In the genomic region with DNA sequence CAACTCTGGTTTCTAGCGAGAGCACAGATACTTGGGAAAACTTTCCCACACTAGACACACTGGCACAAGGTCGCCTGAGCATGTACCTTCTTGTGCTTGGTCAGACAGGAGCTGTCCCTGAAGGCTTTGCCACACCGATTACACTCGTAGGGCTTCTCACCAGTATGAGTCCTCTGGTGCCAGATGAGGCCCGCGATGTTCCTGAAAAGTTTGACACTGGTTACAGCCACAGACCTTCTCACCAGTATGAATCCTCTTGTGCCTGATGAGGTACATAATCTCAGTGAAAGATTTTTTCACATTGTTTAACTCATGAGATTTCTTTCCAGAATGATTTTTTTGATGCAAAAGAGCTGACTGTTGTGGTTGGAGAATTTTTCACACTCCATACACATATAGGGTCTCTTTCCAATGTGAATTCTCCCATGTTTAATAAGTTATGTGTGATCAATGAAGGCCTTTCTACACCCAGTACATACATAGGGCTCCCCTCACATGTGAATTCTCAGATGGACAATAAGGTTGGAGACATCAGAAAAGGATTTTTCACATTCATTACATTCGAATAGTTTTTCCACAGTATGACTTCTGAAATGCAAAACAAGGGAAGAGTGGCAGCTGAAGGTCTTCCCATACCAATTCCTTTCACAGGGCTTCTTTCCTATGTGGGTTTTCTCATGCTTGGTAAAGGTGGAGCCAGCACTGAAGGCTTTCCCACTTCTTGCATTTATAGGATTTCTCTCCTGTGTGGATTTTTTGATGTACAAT, we compare ENCODE assay signal across 16 cellular contexts. TPM values are rescaled to one million over a fixed set of nuclear protein-coding genes. Genes with fewer than 3 reads are reported as not detected.
DNase-seq lines count a peak whose midpoint lies in the region; ATAC-seq lines count a peak whose summit lies in the region.
"Had no signal": no experiment of that assay in that cellular context is flagged by ENCODE, and none has a peak within 500 bp of the region (broad histone marks: within the 10 kb centered on the region; RNA-seq: fewer than 3 reads in every experiment).

No MANE protein-coding gene starts in this region.

- DNase-seq in DMS 273 (lab: John Stamatoyannopoulos, UW; ENCODE audit: unreplicated experiment) = peak; percentile 19
- no peak for DNase-seq in DMS 273 treated with DMSO at 0.1 percent for 48 hours (lab: John Stamatoyannopoulos, UW)
- no peak for DNase-seq in Karpas-422
- no peak for DNase-seq in ecto neural progenitor cell (ENCODE audit: low spot score)
- DNase-seq: CD8-positive, alpha-beta T cell; COR-L47; DMS79; HCEC 1CT had no signal

- H3K27ac ChIP-seq in Karpas-422 (ENCODE audit: low read length) = no peak overlapping the region
- no peak overlapping the region for H3K27ac ChIP-seq in duodenal mucosa (ENCODE audit: low read depth, low read length)
- no peak overlapping the region for H3K27ac ChIP-seq in subcutaneous abdominal adipose tissue (ENCODE audit: low read depth, low read length)
- H3K27ac ChIP-seq: 22Rv1, KMS-11 had no signal

- no peak overlapping the region for H2AFZ ChIP-seq in Karpas-422 (ENCODE audit: low read length)

- no peaks in the 10 kb centered on the region for H4K20me1 ChIP-seq in Karpas-422 (ENCODE audit: insufficient read depth, low read depth, low read length)

- H3K36me3 ChIP-seq in Karpas-422 (ENCODE audit: insufficient read depth, low read length) (no peaks in the 10 kb centered on the region), duodenal mucosa (ENCODE audit: control insufficient read depth in 1 of 2, insufficient read depth in 2 of 2, low read length in 2 of 2) (no peaks in the 10 kb centered on the region), subcutaneous abdominal adipose tissue (ENCODE audit: control insufficient read depth in 5 of 5, insufficient read depth in 5 of 5, low read length in 5 of 5) (no peaks in the 10 kb centered on the region)

- ATAC-seq in HG03108 (IDR thresholded peaks at IDR 0.05; ENCODE audit: unreplicated experiment) = no peak
- ATAC-seq: CD8-positive, alpha-beta T cell had no signal

- H3K9me3 ChIP-seq in Karpas-422 (ENCODE audit: low read length) (peaks cover 71% of the 10 kb centered on the region), duodenal mucosa (ENCODE audit: control insufficient read depth in 1 of 2, low read length in 2 of 2) (peaks cover 66 to 73% of the 10 kb centered on the region in 2 donors), subcutaneous abdominal adipose tissue (ENCODE audit: control insufficient read depth in 5 of 5, low read length in 5 of 5) (peaks cover 54 to 89% (median 82%) of the 10 kb centered on the region in 5 donors)

- H3K79me2 ChIP-seq in Karpas-422 (ENCODE audit: low read length) = no peaks in the 10 kb centered on the region

- no peak overlapping the region for H3K9ac ChIP-seq in Karpas-422 (ENCODE audit: low read length)
- H3K9ac ChIP-seq in duodenal mucosa (ENCODE audit: low read depth in 1 of 2, low read length in 2 of 2) = no peak overlapping the region
- H3K9ac ChIP-seq in subcutaneous abdominal adipose tissue (ENCODE audit: low read length in 5 of 5) = no peak overlapping the region
- H3K9ac ChIP-seq: KMS-11 had no signal

- H3K27me3 ChIP-seq in Karpas-422 (ENCODE audit: low read length) = no peaks in the 10 kb centered on the region
- H3K27me3 ChIP-seq in duodenal mucosa (ENCODE audit: control insufficient read depth in 1 of 2, insufficient read depth in 2 of 2, low read length in 2 of 2) = no peaks in the 10 kb centered on the region
- H3K27me3 ChIP-seq in subcutaneous abdominal adipose tissue (ENCODE audit: control insufficient read depth in 5 of 5, insufficient read depth in 4 of 5, low read length in 5 of 5) = no peaks in the 10 kb centered on the region

- H3K4me2 ChIP-seq in Karpas-422 (ENCODE audit: low read depth, low read length, poor library complexity, severe bottlenecking) = no peak overlapping the region
- H3K4me2 ChIP-seq: KMS-11 had no signal

- H3K4me3 ChIP-seq in Karpas-422 (ENCODE audit: low read length) (0 out of 2 replicates have a peak overlapping the region, but pooled peaks have one; percentile 7), duodenal mucosa (ENCODE audit: low read depth in 1 of 2, low read length in 2 of 2) (peak overlapping the region; percentile 22 to 32), subcutaneous abdominal adipose tissue (ENCODE audit: low read depth in 1 of 5, low read length in 5 of 5) (peak overlapping the region; percentile 31 to 53 (median 51))

- no peaks in the 10 kb centered on the region for H3K9me2 ChIP-seq in Karpas-422 (replicated peaks; ENCODE audit: insufficient read depth, low read length)

- H3K4me1 ChIP-seq in Karpas-422 (ENCODE audit: low read length) (no peaks in the 10 kb centered on the region), duodenal mucosa (ENCODE audit: control insufficient read depth in 1 of 2, insufficient read depth in 2 of 2, low read length in 2 of 2) (no peaks in the 10 kb centered on the region), subcutaneous abdominal adipose tissue (ENCODE audit: control insufficient read depth in 5 of 5, insufficient read depth in 5 of 5, low read length in 5 of 5) (no peaks in the 10 kb centered on the region)

RNA-seq across cellular contexts. Expression of gene ZSCAN18, which starts 9.9 kb away (rescaled TPM):
- total RNA-seq in Karpas-422 (2014; rRNA removed; shearing (Covaris generic); ENCODE audit: low replicate concordance) = not detected in 2 replicates
- total RNA-seq: HT-29 had no signal

RNA-seq across cellular contexts. Expression of gene ZNF329, which starts 42.6 kb away (rescaled TPM):
- total RNA-seq in Karpas-422 (2014; rRNA removed; shearing (Covaris generic); ENCODE audit: low replicate concordance) = 7.8 and 9.1 TPM in 2 replicates

RNA-seq across cellular contexts. Expression of gene ZNF135, which starts 48.9 kb away (rescaled TPM):
- not detected in 2 replicates for total RNA-seq in Karpas-422 (2014; rRNA removed; shearing (Covaris generic); ENCODE audit: low replicate concordance)
- total RNA-seq: G401, H4, HT-29 had no signal
